In the genomic region with DNA sequence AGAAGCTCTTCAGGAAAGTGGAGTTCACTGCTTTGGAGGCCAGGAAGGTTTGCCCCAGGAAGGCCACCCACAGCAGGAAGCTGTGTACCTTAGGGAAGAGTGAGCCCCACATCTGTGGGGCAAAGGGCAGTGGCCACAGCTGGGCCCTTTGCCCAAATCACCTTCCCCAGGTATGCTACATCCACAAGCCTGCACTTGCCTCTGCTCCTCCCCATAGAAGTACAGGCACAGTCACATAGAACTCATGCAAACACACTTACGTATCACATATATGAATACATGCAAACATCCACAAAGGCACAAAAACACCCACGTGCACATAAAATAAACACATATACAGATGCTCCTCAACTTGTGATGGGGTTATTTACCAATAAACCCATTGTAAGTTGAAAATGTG, we compare ENCODE assay signal across 1 cellular context.
TF ChIP-seq lines count a peak whose summit lies in the region.

No MANE protein-coding gene starts in this region.

TF ChIP-seq in GM23338, 12 proteins besides CTCF, POLR2A, EP300 and RAD21 (continued from another document):
- TF ChIP-seq ZNF114 (CRISPR knock-in tag; IDR thresholded peaks at IDR 0.05) (no peak), EZH2phosphoT487 (IDR thresholded peaks at IDR 0.05; ENCODE audit: unreplicated experiment) (no peak), POLR2AphosphoS5 (IDR thresholded peaks at IDR 0.05; ENCODE audit: low read depth) (no peak), EZH2 (IDR thresholded peaks at IDR 0.05; ENCODE audit: low read depth, unreplicated experiment) (no peak), CREB1 (CRISPR knock-in tag; IDR thresholded peaks at IDR 0.05; ENCODE audit: low read depth) (no peak), NANOG (IDR thresholded peaks at IDR 0.05; ENCODE audit: borderline replicate concordance) (no peak), ZNF331 (CRISPR knock-in tag; IDR thresholded peaks at IDR 0.05; ENCODE audit: low read depth) (no peak), STAT1 (IDR thresholded peaks at IDR 0.05; ENCODE audit: unreplicated experiment) (no peak)
- TF ChIP-seq, protein P1, sequence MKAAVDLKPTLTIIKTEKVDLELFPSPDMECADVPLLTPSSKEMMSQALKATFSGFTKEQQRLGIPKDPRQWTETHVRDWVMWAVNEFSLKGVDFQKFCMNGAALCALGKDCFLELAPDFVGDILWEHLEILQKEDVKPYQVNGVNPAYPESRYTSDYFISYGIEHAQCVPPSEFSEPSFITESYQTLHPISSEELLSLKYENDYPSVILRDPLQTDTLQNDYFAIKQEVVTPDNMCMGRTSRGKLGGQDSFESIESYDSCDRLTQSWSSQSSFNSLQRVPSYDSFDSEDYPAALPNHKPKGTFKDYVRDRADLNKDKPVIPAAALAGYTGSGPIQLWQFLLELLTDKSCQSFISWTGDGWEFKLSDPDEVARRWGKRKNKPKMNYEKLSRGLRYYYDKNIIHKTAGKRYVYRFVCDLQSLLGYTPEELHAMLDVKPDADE (IDR thresholded peaks at IDR 0.05), result no peak
- TF ChIP-seq, protein P2, sequence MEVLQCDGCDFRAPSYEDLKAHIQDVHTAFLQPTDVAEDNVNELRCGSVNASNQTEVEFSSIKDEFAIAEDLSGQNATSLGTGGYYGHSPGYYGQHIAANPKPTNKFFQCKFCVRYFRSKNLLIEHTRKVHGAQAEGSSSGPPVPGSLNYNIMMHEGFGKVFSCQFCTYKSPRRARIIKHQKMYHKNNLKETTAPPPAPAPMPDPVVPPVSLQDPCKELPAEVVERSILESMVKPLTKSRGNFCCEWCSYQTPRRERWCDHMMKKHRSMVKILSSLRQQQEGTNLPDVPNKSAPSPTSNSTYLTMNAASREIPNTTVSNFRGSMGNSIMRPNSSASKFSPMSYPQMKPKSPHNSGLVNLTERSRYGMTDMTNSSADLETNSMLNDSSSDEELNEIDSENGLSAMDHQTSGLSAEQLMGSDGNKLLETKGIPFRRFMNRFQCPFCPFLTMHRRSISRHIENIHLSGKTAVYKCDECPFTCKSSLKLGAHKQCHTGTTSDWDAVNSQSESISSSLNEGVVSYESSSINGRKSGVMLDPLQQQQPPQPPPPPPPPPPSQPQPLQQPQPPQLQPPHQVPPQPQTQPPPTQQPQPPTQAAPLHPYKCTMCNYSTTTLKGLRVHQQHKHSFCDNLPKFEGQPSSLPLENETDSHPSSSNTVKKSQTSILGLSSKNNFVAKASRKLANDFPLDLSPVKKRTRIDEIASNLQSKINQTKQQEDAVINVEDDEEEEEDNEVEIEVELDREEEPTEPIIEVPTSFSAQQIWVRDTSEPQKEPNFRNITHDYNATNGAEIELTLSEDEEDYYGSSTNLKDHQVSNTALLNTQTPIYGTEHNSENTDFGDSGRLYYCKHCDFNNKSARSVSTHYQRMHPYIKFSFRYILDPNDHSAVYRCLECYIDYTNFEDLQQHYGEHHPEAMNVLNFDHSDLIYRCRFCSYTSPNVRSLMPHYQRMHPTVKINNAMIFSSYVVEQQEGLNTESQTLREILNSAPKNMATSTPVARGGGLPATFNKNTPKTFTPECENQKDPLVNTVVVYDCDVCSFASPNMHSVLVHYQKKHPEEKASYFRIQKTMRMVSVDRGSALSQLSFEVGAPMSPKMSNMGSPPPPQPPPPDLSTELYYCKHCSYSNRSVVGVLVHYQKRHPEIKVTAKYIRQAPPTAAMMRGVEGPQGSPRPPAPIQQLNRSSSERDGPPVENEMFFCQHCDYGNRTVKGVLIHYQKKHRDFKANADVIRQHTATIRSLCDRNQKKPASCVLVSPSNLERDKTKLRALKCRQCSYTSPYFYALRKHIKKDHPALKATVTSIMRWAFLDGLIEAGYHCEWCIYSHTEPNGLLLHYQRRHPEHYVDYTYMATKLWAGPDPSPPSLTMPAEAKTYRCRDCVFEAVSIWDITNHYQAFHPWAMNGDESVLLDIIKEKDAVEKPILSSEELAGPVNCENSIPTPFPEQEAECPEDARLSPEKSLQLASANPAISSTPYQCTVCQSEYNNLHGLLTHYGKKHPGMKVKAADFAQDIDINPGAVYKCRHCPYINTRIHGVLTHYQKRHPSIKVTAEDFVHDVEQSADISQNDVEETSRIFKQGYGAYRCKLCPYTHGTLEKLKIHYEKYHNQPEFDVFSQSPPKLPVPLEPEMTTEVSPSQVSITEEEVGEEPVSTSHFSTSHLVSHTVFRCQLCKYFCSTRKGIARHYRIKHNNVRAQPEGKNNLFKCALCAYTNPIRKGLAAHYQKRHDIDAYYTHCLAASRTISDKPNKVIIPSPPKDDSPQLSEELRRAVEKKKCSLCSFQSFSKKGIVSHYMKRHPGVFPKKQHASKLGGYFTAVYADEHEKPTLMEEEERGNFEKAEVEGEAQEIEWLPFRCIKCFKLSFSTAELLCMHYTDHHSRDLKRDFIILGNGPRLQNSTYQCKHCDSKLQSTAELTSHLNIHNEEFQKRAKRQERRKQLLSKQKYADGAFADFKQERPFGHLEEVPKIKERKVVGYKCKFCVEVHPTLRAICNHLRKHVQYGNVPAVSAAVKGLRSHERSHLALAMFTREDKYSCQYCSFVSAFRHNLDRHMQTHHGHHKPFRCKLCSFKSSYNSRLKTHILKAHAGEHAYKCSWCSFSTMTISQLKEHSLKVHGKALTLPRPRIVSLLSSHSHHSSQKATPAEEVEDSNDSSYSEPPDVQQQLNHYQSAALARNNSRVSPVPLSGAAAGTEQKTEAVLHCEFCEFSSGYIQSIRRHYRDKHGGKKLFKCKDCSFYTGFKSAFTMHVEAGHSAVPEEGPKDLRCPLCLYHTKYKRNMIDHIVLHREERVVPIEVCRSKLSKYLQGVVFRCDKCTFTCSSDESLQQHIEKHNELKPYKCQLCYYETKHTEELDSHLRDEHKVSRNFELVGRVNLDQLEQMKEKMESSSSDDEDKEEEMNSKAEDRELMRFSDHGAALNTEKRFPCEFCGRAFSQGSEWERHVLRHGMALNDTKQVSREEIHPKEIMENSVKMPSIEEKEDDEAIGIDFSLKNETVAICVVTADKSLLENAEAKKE (CRISPR knock-in tag; IDR thresholded peaks at IDR 0.05), result no peak
